Comparison of ENCODE assay signal across 1 cellular context in genomic region chr15:99104788-99105515, GRCh38.
A peak's percentile ranks its signal among the peaks of the same experiment; 100 is the strongest.
TF ChIP-seq lines count a peak whose summit lies in the region.

Gene SYNM, plus strand, starts transcription at chr15:99105080. Its CDS starts 120 bp downstream, at chr15:99105200.

TF ChIP-seq in HepG2, 621 proteins besides CTCF, POLR2A, EP300 and RAD21 (continued from another document and continues in another):
- TF ChIP-seq ZXDC (CRISPR knock-in tag; IDR thresholded peaks at IDR 0.05) = peak; percentile 77; the same call in 1 of the 2 replicates
- TF ChIP-seq ZFP36 (IDR thresholded peaks at IDR 0.05; ENCODE audit: borderline replicate concordance, low read depth, low read length, partially characterized antibody) = no peak
- no peak for TF ChIP-seq FOXP4 (CRISPR knock-in tag; IDR thresholded peaks at IDR 0.05)
- no peak; the same call in 1 of the 2 replicates for TF ChIP-seq KDM5B (CRISPR knock-in tag; IDR thresholded peaks at IDR 0.05; ENCODE audit: borderline replicate concordance)
- no peak for TF ChIP-seq ZFP1 (CRISPR knock-in tag; IDR thresholded peaks at IDR 0.05)
- TF ChIP-seq BORCS8-MEF2B (CRISPR knock-in tag; IDR thresholded peaks at IDR 0.05) = peak; percentile 91
- TF ChIP-seq ZNF703 (CRISPR knock-in tag; IDR thresholded peaks at IDR 0.05; ENCODE audit: borderline replicate concordance) = no peak
- TF ChIP-seq ZNF576 (CRISPR knock-in tag; IDR thresholded peaks at IDR 0.05) = no peak
- peak; percentile 48; the same call in 1 of the 2 replicates for TF ChIP-seq ZNF547 (CRISPR knock-in tag; IDR thresholded peaks at IDR 0.05)
- no peak for TF ChIP-seq KLF13 (CRISPR knock-in tag; IDR thresholded peaks at IDR 0.05)
- no peak for TF ChIP-seq ATF4 (CRISPR knock-in tag; IDR thresholded peaks at IDR 0.05)
- TF ChIP-seq HIC2 (CRISPR knock-in tag; IDR thresholded peaks at IDR 0.05; ENCODE audit: low read depth) = no peak
- no peak for TF ChIP-seq ZNF569 (CRISPR knock-in tag; IDR thresholded peaks at IDR 0.05; ENCODE audit: borderline replicate concordance)
- no peak for TF ChIP-seq TRIM22 (IDR thresholded peaks at IDR 0.05)
- TF ChIP-seq PHF5A (CRISPR knock-in tag; IDR thresholded peaks at IDR 0.05; ENCODE audit: low read depth, unreplicated experiment) = no peak
- TF ChIP-seq PPARG (CRISPR knock-in tag; conservative IDR thresholded peaks at IDR 0.05) = no peak
- no peak; the same call in 1 of the 2 replicates for TF ChIP-seq ZNF670 (CRISPR knock-in tag; IDR thresholded peaks at IDR 0.05; ENCODE audit: borderline replicate concordance)
- no peak for TF ChIP-seq ARID2 (CRISPR knock-in tag; IDR thresholded peaks at IDR 0.05; ENCODE audit: borderline replicate concordance)
- no peak for TF ChIP-seq MEIS1 (CRISPR knock-in tag; IDR thresholded peaks at IDR 0.05; ENCODE audit: borderline replicate concordance)
- peak; percentile 49; the same call in 1 of the 2 replicates for TF ChIP-seq ZNF746 (CRISPR knock-in tag; IDR thresholded peaks at IDR 0.05)
- TF ChIP-seq MATR3 (CRISPR knock-in tag; IDR thresholded peaks at IDR 0.05) = no peak
- peak; percentile 63 for TF ChIP-seq POLR2AphosphoS5 (IDR thresholded peaks at IDR 0.05; ENCODE audit: low read depth, low read length)
- TF ChIP-seq ZNF546 (CRISPR knock-in tag; conservative IDR thresholded peaks at IDR 0.05) = no peak; the same call in 1 of the 2 replicates
- no peak for TF ChIP-seq FOXK1 (CRISPR knock-in tag; IDR thresholded peaks at IDR 0.05; ENCODE audit: borderline replicate concordance, low read depth)
- no peak for TF ChIP-seq CEBPG (CRISPR knock-in tag; IDR thresholded peaks at IDR 0.05)
- peak; percentile 86; the same call in 1 of the 2 replicates for TF ChIP-seq UBTF (CRISPR knock-in tag; IDR thresholded peaks at IDR 0.05)
- peak; percentile 91; the same call in 1 of the 2 replicates for TF ChIP-seq ZNF678 (CRISPR knock-in tag; IDR thresholded peaks at IDR 0.05)
- 0 out of 2 replicates have a peak, but pooled peaks have one; percentile 28 for TF ChIP-seq MED1 (CRISPR knock-in tag; IDR thresholded peaks at IDR 0.05)
- TF ChIP-seq CERS6 (CRISPR knock-in tag; IDR thresholded peaks at IDR 0.05) = no peak
- no peak for TF ChIP-seq RARG (CRISPR knock-in tag; IDR thresholded peaks at IDR 0.05; ENCODE audit: low read depth)
- TF ChIP-seq ZBTB49 (CRISPR knock-in tag; IDR thresholded peaks at IDR 0.05; ENCODE audit: borderline replicate concordance) = no peak
- no peak for TF ChIP-seq ATF7 (IDR thresholded peaks at IDR 0.05)
- TF ChIP-seq ATF7 (CRISPR knock-in tag; IDR thresholded peaks at IDR 0.05) = no peak
- TF ChIP-seq RFXAP (CRISPR knock-in tag; IDR thresholded peaks at IDR 0.05; ENCODE audit: borderline replicate concordance) = 0 out of 2 replicates have a peak, but pooled peaks have one; percentile 57
- peak; percentile 51; the same call in 1 of the 2 replicates for TF ChIP-seq ZNF224 (CRISPR knock-in tag; IDR thresholded peaks at IDR 0.05)
- no peak for TF ChIP-seq RFX1 (IDR thresholded peaks at IDR 0.05)
- no peak for TF ChIP-seq MAFF (IDR thresholded peaks at IDR 0.05; ENCODE audit: low read depth, low read length)
- peak; percentile 12; the same call in 1 of the 2 replicates for TF ChIP-seq SP5 (CRISPR knock-in tag; IDR thresholded peaks at IDR 0.05; ENCODE audit: borderline replicate concordance, low read depth)
- no peak; the same call in 1 of the 2 replicates for TF ChIP-seq MXD4 (CRISPR knock-in tag; IDR thresholded peaks at IDR 0.05)
- TF ChIP-seq ZNF484 (CRISPR knock-in tag; IDR thresholded peaks at IDR 0.05; ENCODE audit: borderline replicate concordance, low read depth) = no peak
- no peak for TF ChIP-seq SOX13 (IDR thresholded peaks at IDR 0.05)
- TF ChIP-seq SOX13 (CRISPR knock-in tag; conservative IDR thresholded peaks at IDR 0.05 in 1 of 2, IDR thresholded peaks at IDR 0.05 in 1 of 2) = no peak; a peak in 1 of 4 replicates
- TF ChIP-seq FOXP1 (IDR thresholded peaks at IDR 0.05) = no peak
- TF ChIP-seq FOXP1 (CRISPR knock-in tag; IDR thresholded peaks at IDR 0.05) = no peak
- no peak for TF ChIP-seq MED8 (CRISPR knock-in tag; IDR thresholded peaks at IDR 0.05; ENCODE audit: insufficient replicate concordance)
- TF ChIP-seq ZNF512 (CRISPR knock-in tag; IDR thresholded peaks at IDR 0.05) = no peak
- TF ChIP-seq ONECUT2 (CRISPR knock-in tag; IDR thresholded peaks at IDR 0.05) = no peak
- no peak for TF ChIP-seq KLF15 (CRISPR knock-in tag; IDR thresholded peaks at IDR 0.05; ENCODE audit: borderline replicate concordance)
- TF ChIP-seq MZF1 (CRISPR knock-in tag; IDR thresholded peaks at IDR 0.05; ENCODE audit: borderline replicate concordance) = no peak
- no peak for TF ChIP-seq TGIF2 (CRISPR knock-in tag; IDR thresholded peaks at IDR 0.05)
- no peak; the same call in 1 of the 2 replicates for TF ChIP-seq SMAD1 (CRISPR knock-in tag; IDR thresholded peaks at IDR 0.05; ENCODE audit: borderline replicate concordance, low read depth)
